17 cellular contexts compared by ENCODE assay signal in genomic region chr7:32335107-32335506, GRCh38.
DNase-seq lines count a peak whose midpoint lies in the region; ATAC-seq and TF ChIP-seq lines count a peak whose summit lies in the region.
"Had no signal": no experiment of that assay in that cellular context is flagged by ENCODE, and none has a peak within 500 bp of the region (broad histone marks: within the 10 kb centered on the region; RNA-seq: fewer than 3 reads in every experiment).

No MANE protein-coding gene starts in this region.

- ATAC-seq in GM19328 (IDR thresholded peaks at IDR 0.05; ENCODE audit: unreplicated experiment) = no peak
- ATAC-seq in esophagus mucosa = no peak
- ATAC-seq: Panc1 had no signal

- no peak for TF ChIP-seq CTCF in fibroblast of pulmonary artery (IDR thresholded peaks at IDR 0.05; ENCODE audit: low read length, missing control alignments)

- in situ Hi-C loops in SK-MEL-5 (cut with HindIII; ENCODE audit: low pct_unique_long_range_greater_than_20kb, low sequenced_read_pairs) = no loop called here

- H3K4me3 ChIP-seq in fibroblast of pulmonary artery (replicated peaks; ENCODE audit: low read depth, low read length) = no peak overlapping the region
- H3K4me3 ChIP-seq: dorsolateral prefrontal cortex had no signal

- intact Hi-C loops in head of caudate nucleus (cut with DNase I) = no loop called here

- DNase-seq in A172 (ENCODE audit: low spot score) (peak; percentile 66), HS-5 (ENCODE audit: low read depth) (peak; percentile 45), SK-MEL-5 (ENCODE audit: low read depth, low spot score) (peak; percentile 29), fibroblast of pulmonary artery (ENCODE audit: low read depth) (peak; percentile 10), head of caudate nucleus (no peak)
- no peak for DNase-seq in central memory CD4-positive, alpha-beta T cell
- DNase-seq: activated CD4-positive, alpha-beta T cell treated with anti-CD3 and anti-CD28 coated beads, Interleukin-2, amount 50 U/mL, for 4 hours; activated naive CD4-positive, alpha-beta T cell treated with anti-CD3 and anti-CD28 coated beads, Interleukin-2, amount 10 ng/mL, durations not matched to agents 7 days and 5 days; activated T-cell treated with anti-CD3 and anti-CD28 coated beads, Interleukin-2, amount 50 U/mL, for 1 hour; CD4-positive, CD25-positive, alpha-beta regulatory T cell; dorsolateral prefrontal cortex; HFFc6; NCI-H2081; NCI-H526 had no signal

Comparison
In these comparisons a context has a peak if more than half of its experiments do, and no peak if none do; other contexts are left out.
1. DNase-seq: peak in A172 (single experiment), HS-5 (single experiment), SK-MEL-5 (single experiment) and fibroblast of pulmonary artery (single experiment); none in central memory CD4-positive, alpha-beta T cell (single experiment) and head of caudate nucleus (0 of 42).